16 cellular contexts compared by ENCODE assay signal in genomic region chr18:11983592-11983991, GRCh38. TPM values are rescaled to one million over a fixed set of nuclear protein-coding genes. Genes with fewer than 3 reads are reported as not detected.
DNase-seq lines count a peak whose midpoint lies in the region; ATAC-seq, FAIRE-seq and TF ChIP-seq lines count a peak whose summit lies in the region.
"Had no signal": no experiment of that assay in that cellular context is flagged by ENCODE, and none has a peak within 500 bp of the region (broad histone marks: within the 10 kb centered on the region; RNA-seq: fewer than 3 reads in every experiment).

No MANE protein-coding gene starts in this region.

- no peak overlapping the region for H2BK20ac ChIP-seq in H9 (ENCODE audit: low read depth, low read length, poor library complexity, severe bottlenecking)

- no CpG with 5 or more reads among the region's 12 CpGs for WGBS in H9 (ENCODE audit: extremely low coverage, insufficient read length, low lambda C conversion rate)
- WGBS in psoas muscle, 3 donors, result 23 to 28% (median 25%) methylated on average over 12 of the region's 12 CpGs

- peaks cover 3% of the 10 kb centered on the region for H3K79me1 ChIP-seq in H9 (ENCODE audit: insufficient read depth, low read depth, low read length, poor library complexity, severe bottlenecking)

- H4K8ac ChIP-seq in H9 (replicated peaks; ENCODE audit: insufficient read length, low read depth, low read length), result no peak overlapping the region

- no peak overlapping the region for H4K5ac ChIP-seq in H9 (ENCODE audit: insufficient read length, low read depth, low read length)

- H3K27me3 ChIP-seq in H9 (ENCODE audit: insufficient read depth, low read length), result no peaks in the 10 kb centered on the region
- no peaks in the 10 kb centered on the region for H3K27me3 ChIP-seq in keratinocyte (ENCODE audit: control insufficient read depth, extremely low read depth, insufficient read depth, low read length)
- H3K27me3 ChIP-seq in psoas muscle (ENCODE audit: insufficient read depth in 3 of 3, low read length in 2 of 3), result no peaks in the 10 kb centered on the region
- H3K27me3 ChIP-seq: stomach had no signal

- no peak overlapping the region for H2AFZ ChIP-seq in H9 (ENCODE audit: low read length)
- no peak overlapping the region for H2AFZ ChIP-seq in keratinocyte (ENCODE audit: control insufficient read depth, low read length)

- no peaks in the 10 kb centered on the region for H3K9me1 ChIP-seq in keratinocyte (ENCODE audit: control insufficient read depth, extremely low read depth, insufficient read depth, low read length)

- no peak overlapping the region for H3K9ac ChIP-seq in H9 (ENCODE audit: extremely low read depth, insufficient read length, low read length)
- H3K9ac ChIP-seq in keratinocyte (ENCODE audit: control insufficient read depth, extremely low read depth, insufficient read depth, low read length), result peak overlapping the region; percentile 32

- no peak overlapping the region for H2BK5ac ChIP-seq in H9 (ENCODE audit: insufficient read length, low read length)

- H3K4me1 Mint-ChIP-seq in H9, result peaks cover 50 to 63% of the 10 kb centered on the region in 2 experiments
- peaks cover 69% of the 10 kb centered on the region for H3K4me1 Mint-ChIP-seq in WTC11

- H2BK12ac ChIP-seq in H9 (ENCODE audit: insufficient read length, low read depth, low read length), result no peak overlapping the region

- FAIRE-seq in keratinocyte (lab: Jason Lieb, UNC) (no peak), D721Med (lab: Jason Lieb, UNC) (no peak)

- H2AK5ac ChIP-seq in H9 (ENCODE audit: insufficient read length, low read length), result no peak overlapping the region

- intact Hi-C loops in psoas muscle (cut with DNase I), result loop anchor here in 1 of 2 donors (10.0 kb wide), 1 partner anchor 129 kb away; the partner anchor contains the start of gene CHMP1B

- DNase-seq in H9 (peak; percentile 77), WTC11 (ENCODE audit: low spot score) (peak; percentile 63), keratinocyte (ENCODE audit: low read depth, low spot score) (no peak), psoas muscle (peak in 1 of 2 donors; percentile 84), putamen (ENCODE audit: low spot score) (no peak), D721Med (ENCODE audit: insufficient read length, low spot score) (no peak), GF-D8 (lab: John Stamatoyannopoulos, UW) (no peak), RKO (ENCODE audit: low spot score) (no peak)
- DNase-seq: activated B cell treated with CpG ODN at 0.5 μM for 24 hours; activated naive CD8-positive, alpha-beta T cell treated with anti-CD3 and anti-CD28 coated beads for 36 hours; C1 segment of cervical spinal cord; NCI-H2171; stomach had no signal

- no peaks in the 10 kb centered on the region for H3K9me3 Mint-ChIP-seq in H9
- no peaks in the 10 kb centered on the region for H3K9me3 Mint-ChIP-seq in WTC11
- H3K9me3 Mint-ChIP-seq: activated B cell treated with CpG ODN at 0.5 μM for 24 hours; activated naive CD8-positive, alpha-beta T cell treated with anti-CD3 and anti-CD28 coated beads for 36 hours; central memory CD8-positive, alpha-beta T cell had no signal

- H3K79me2 ChIP-seq in H9 (ENCODE audit: insufficient read depth, low read length), result peaks cover 19% of the 10 kb centered on the region; the same call in 1 of the 2 replicates
- no peaks in the 10 kb centered on the region for H3K79me2 ChIP-seq in keratinocyte (ENCODE audit: control insufficient read depth, insufficient read depth, low read length)

- no peak overlapping the region for H3T11ph ChIP-seq in H9 (ENCODE audit: low read length)

- no peak overlapping the region for H3K4ac ChIP-seq in H9 (ENCODE audit: low read depth, low read length)

- H3K18ac ChIP-seq in H9 (ENCODE audit: insufficient read length, low read depth, low read length), result no peak overlapping the region

- CTCF ChIA-PET in WTC11 (lab: Charles Lee), result interaction anchor here (1.8 to 3.9 kb wide), 2 partner anchors 12 to 55 kb away, joined by 5 to 33 read pairs; no protein-coding TSS in a partner anchor

- H3K27ac Mint-ChIP-seq in H9 (no peak overlapping the region), WTC11 (no peak overlapping the region)
- H3K27ac Mint-ChIP-seq: activated B cell treated with CpG ODN at 0.5 μM for 24 hours; activated naive CD8-positive, alpha-beta T cell treated with anti-CD3 and anti-CD28 coated beads for 36 hours had no signal

- H4K20me1 ChIP-seq in H9 (ENCODE audit: control insufficient read depth, insufficient read depth, insufficient read length) (no peaks in the 10 kb centered on the region), keratinocyte (ENCODE audit: control insufficient read depth, extremely low read depth, insufficient read depth, low read length) (no peaks in the 10 kb centered on the region)

- no peak overlapping the region for H3K56ac ChIP-seq in H9 (ENCODE audit: insufficient read length, low read depth, low read length)

- H3K14ac ChIP-seq in H9 (ENCODE audit: insufficient read depth, low read length), result no peak overlapping the region

- peak overlapping the region in 2 of 3 experiments; percentile 4 to 52 for H3K4me3 ChIP-seq in keratinocyte (ENCODE audit: control insufficient read depth in 2 of 3, extremely low read depth in 1 of 3, insufficient read depth in 2 of 3, low read depth in 1 of 3, low read length in 3 of 3)
- H3K4me3 ChIP-seq in psoas muscle, result peak overlapping the region; percentile 95

- H3K27me3 Mint-ChIP-seq in H9 (ENCODE audit: low read depth) (no peaks in the 10 kb centered on the region; the same call in 1 of the 2 replicates), WTC11 (ENCODE audit: low read depth) (no peaks in the 10 kb centered on the region)
- H3K27me3 Mint-ChIP-seq: activated B cell treated with CpG ODN at 0.5 μM for 24 hours; activated naive CD8-positive, alpha-beta T cell treated with anti-CD3 and anti-CD28 coated beads for 36 hours; central memory CD8-positive, alpha-beta T cell had no signal

- H3K9me3 ChIP-seq in H9 (ENCODE audit: control insufficient read depth, low read depth, low read length) (no peaks in the 10 kb centered on the region), keratinocyte (ENCODE audit: control insufficient read depth, low read depth, low read length) (no peaks in the 10 kb centered on the region), psoas muscle (no peaks in the 10 kb centered on the region)
- H3K9me3 ChIP-seq: stomach had no signal

- H3K36me3 Mint-ChIP-seq in H9 (ENCODE audit: insufficient read depth in 1 of 3, low read depth in 3 of 3) (peaks cover 4 to 21% (median 5%) of the 10 kb centered on the region in 3 experiments), WTC11 (0 out of 2 replicates have a peak, but pooled peaks cover 5% of the 10 kb centered on the region)
- H3K36me3 Mint-ChIP-seq: activated naive CD8-positive, alpha-beta T cell treated with anti-CD3 and anti-CD28 coated beads for 36 hours had no signal

- H3K4me1 ChIP-seq in H9 (ENCODE audit: insufficient read depth, low read length) (peaks cover 19% of the 10 kb centered on the region), keratinocyte (ENCODE audit: control insufficient read depth, extremely low read depth, insufficient read depth, low read length) (peaks cover 23% of the 10 kb centered on the region), psoas muscle (peaks cover 42% of the 10 kb centered on the region)

- POLR2A ChIA-PET in WTC11 (lab: Charles Lee), result no interaction called here

- ATAC-seq in WTC11, result no peak
- peak in 1 of 4 donors; percentile 11 for ATAC-seq in psoas muscle
- ATAC-seq: esophagus mucosa, sciatic nerve had no signal

- H3K36me3 ChIP-seq in keratinocyte (ENCODE audit: control insufficient read depth in 2 of 2, extremely low read depth in 1 of 2, insufficient read depth in 2 of 2, low read length in 2 of 2) (peaks cover 0 to 4% of the 10 kb centered on the region in 2 experiments), psoas muscle (ENCODE audit: insufficient read depth in 1 of 2, low read depth in 1 of 2) (no peaks in the 10 kb centered on the region)
- H3K36me3 ChIP-seq: stomach had no signal

- no peak for TF ChIP-seq CTCF in H9 (conservative IDR thresholded peaks at IDR 0.05)
- no peak for TF ChIP-seq CTCF in WTC11 (IDR thresholded peaks at IDR 0.05)
- TF ChIP-seq CTCF in keratinocyte (optimal IDR thresholded peaks at IDR 0.05 in 1 of 3, IDR thresholded peaks at IDR 0.05 in 1 of 3, conservative IDR thresholded peaks at IDR 0.05 in 1 of 3; ENCODE audit: extremely low read depth in 1 of 3, insufficient read depth in 2 of 3, low read length in 3 of 3), result no peak
- no peak for TF ChIP-seq CTCF in psoas muscle (IDR thresholded peaks at IDR 0.05)
- TF ChIP-seq CTCF in D721Med (IDR thresholded peaks at IDR 0.05; ENCODE audit: insufficient read depth, missing control alignments), result no peak

- H3K27ac ChIP-seq in H9 (ENCODE audit: insufficient read length, low read depth, low read length) (no peak overlapping the region), keratinocyte (ENCODE audit: control insufficient read depth, insufficient read depth, low read length) (no peak overlapping the region), psoas muscle (peak overlapping the region; percentile 96)

- H2BK15ac ChIP-seq in H9 (ENCODE audit: low read depth, low read length), result no peak overlapping the region

- H3K4me2 ChIP-seq in H9 (ENCODE audit: insufficient read depth, insufficient read length, low read length), result peak overlapping the region; percentile 38
- H3K4me2 ChIP-seq in keratinocyte (ENCODE audit: control insufficient read depth, extremely low read depth, insufficient read depth, low read depth, low read length), result peak overlapping the region; percentile 80

- H3K23ac ChIP-seq in H9 (ENCODE audit: insufficient read length, low read depth, low read length), result no peak overlapping the region

- H3K4me3 Mint-ChIP-seq in H9, result peak overlapping the region; percentile 49 to 75
- H3K4me3 Mint-ChIP-seq in WTC11, result peak overlapping the region; percentile 96
- H3K4me3 Mint-ChIP-seq: central memory CD8-positive, alpha-beta T cell had no signal

- H4K91ac ChIP-seq in H9 (ENCODE audit: insufficient read length, low read depth, low read length), result no peak overlapping the region

- no peak overlapping the region for H2BK120ac ChIP-seq in H9 (ENCODE audit: low read depth, low read length, poor library complexity, severe bottlenecking)

- dilution Hi-C loops in keratinocyte (cut with MboI; ENCODE audit: extremely low pct_ligation_motif_present, low sequenced_read_pairs), result no loop called here

- H3K23me2 ChIP-seq in H9 (ENCODE audit: insufficient read length, low read depth, low read length, poor library complexity, severe bottlenecking), result peaks cover 8% of the 10 kb centered on the region

RNA-seq across cellular contexts. Expression of gene IMPA2, which starts 2.3 kb away (rescaled TPM):
- total RNA-seq in H9 (2021), result 69.1 and 73.8 TPM in 2 replicates
- 98.8 to 113 TPM (median 108 TPM) in 3 replicates for total RNA-seq in WTC11 (2021)
- polyA plus RNA-seq in keratinocyte, result 9.9 to 18.7 TPM (median 17.6 TPM) in 3 replicates
- 66.4 TPM for polyA plus RNA-seq in keratinocyte (2011; ENCODE audit: low read depth)
- 11.2 and 14.0 TPM in 2 replicates for polyA plus RNA-seq in keratinocyte (2011; cell fraction: cytosol; rRNA removed)
- 11.4 TPM in 2 replicates for polyA plus RNA-seq in keratinocyte (2011; cell fraction: nucleus; rRNA removed)
- 11.0 and 143 TPM in 2 replicates for polyA plus RNA-seq in keratinocyte (2012; ENCODE audit: low replicate concordance)
- 12.0 to 15.1 TPM (median 12.1 TPM) in 3 replicates for polyA minus RNA-seq in keratinocyte
- 12.5 TPM for polyA minus RNA-seq in keratinocyte (2011; cell fraction: cytosol; rRNA and poly(A)+ RNA removed)
- polyA minus RNA-seq in keratinocyte (2011; cell fraction: nucleus; rRNA and poly(A)+ RNA removed), result 4.2 and 4.6 TPM in 2 replicates
- total RNA-seq in psoas muscle, result 100 to 1,000 TPM; 126 to 342 (median 215) TPM
- polyA plus RNA-seq in psoas muscle, result 100 to 1,000 TPM in 2 of 3 donors, 10 to 100 TPM in 1; 61.4 to 321 (median 196) TPM

Comparison
In these comparisons a context has a peak if more than half of its experiments do, and no peak if none do; other contexts are left out.
1. DNase-seq: peak in H9 (single experiment) and WTC11 (single experiment); none in keratinocyte (single experiment), putamen (single experiment), D721Med (single experiment), GF-D8 (single experiment) and RKO (single experiment).